ENCODE assay signal across 17 cellular contexts in genomic region chr19:55540619-55541018, GRCh38. TPM values are rescaled to one million over a fixed set of nuclear protein-coding genes. Genes with fewer than 3 reads are reported as not detected.
DNase-seq lines count a peak whose midpoint lies in the region; ATAC-seq and TF ChIP-seq lines count a peak whose summit lies in the region.
"Had no signal": no experiment of that assay in that cellular context is flagged by ENCODE, and none has a peak within 500 bp of the region (broad histone marks: within the 10 kb centered on the region; RNA-seq: fewer than 3 reads in every experiment).

No MANE protein-coding gene starts in this region.

- no peak overlapping the region for H4K91ac ChIP-seq in H9 (ENCODE audit: insufficient read length, low read depth, low read length)

- no peak overlapping the region for H3K14ac ChIP-seq in H9 (ENCODE audit: insufficient read depth, low read length)

- H3K27me3 Mint-ChIP-seq in H9 (ENCODE audit: low read depth): peaks cover 16% of the 10 kb centered on the region

- H2AK5ac ChIP-seq in H9 (ENCODE audit: insufficient read length, low read length): no peak overlapping the region

- H3K4me3 Mint-ChIP-seq in H9: 0 out of 5 replicates have a peak overlapping the region, but pooled peaks of 1 of the 2 experiments have one; percentile 14
- H3K4me3 Mint-ChIP-seq: CD8-positive, alpha-beta T cell had no signal

- H3K4me2 ChIP-seq in H9 (ENCODE audit: insufficient read depth, insufficient read length, low read length) (no peak overlapping the region), osteoblast (ENCODE audit: insufficient read depth, low read length) (no peak overlapping the region)
- H3K4me2 ChIP-seq: BLaER1 had no signal

- H3K4me1 ChIP-seq in H9 (ENCODE audit: insufficient read depth, low read length) (no peaks in the 10 kb centered on the region; the same call in 1 of the 2 replicates), osteoblast (ENCODE audit: insufficient read depth, low read length) (no peaks in the 10 kb centered on the region)

- H3K9me3 Mint-ChIP-seq in H9: peaks cover 6 to 14% of the 10 kb centered on the region in 2 experiments; a peak in 4 of 5 replicates
- H3K9me3 Mint-ChIP-seq: CD8-positive, alpha-beta T cell had no signal

- no peak overlapping the region for H2BK12ac ChIP-seq in H9 (ENCODE audit: insufficient read length, low read depth, low read length)

- H3K27ac Mint-ChIP-seq in H9: peak overlapping the region in 2 of 3 experiments; percentile 29 to 90; a peak in 3 of 7 replicates
- H3K27ac Mint-ChIP-seq: CD8-positive, alpha-beta T cell had no signal

- H3K23ac ChIP-seq in H9 (ENCODE audit: insufficient read length, low read depth, low read length): no peak overlapping the region

- no peak overlapping the region for H3T11ph ChIP-seq in H9 (ENCODE audit: low read length)

- H2AFZ ChIP-seq in H9 (ENCODE audit: low read length) (no peak overlapping the region), osteoblast (ENCODE audit: low read length) (no peak overlapping the region)

- no peak overlapping the region for H3K56ac ChIP-seq in H9 (ENCODE audit: insufficient read length, low read depth, low read length)

- ATAC-seq in GM19463 (IDR thresholded peaks at IDR 0.05; ENCODE audit: unreplicated experiment): no peak
- ATAC-seq: CD8-positive, alpha-beta T cell had no signal

- no peak overlapping the region for H3K27ac ChIP-seq in H9 (ENCODE audit: insufficient read length, low read depth, low read length)
- peak overlapping the region; percentile 74 for H3K27ac ChIP-seq in WERI-Rb-1
- no peak overlapping the region for H3K27ac ChIP-seq in osteoblast (ENCODE audit: low read depth, low read length)
- H3K27ac ChIP-seq: BLaER1, HL-60 had no signal

- peaks cover 6 to 38% of the 10 kb centered on the region in 2 experiments for H3K4me1 Mint-ChIP-seq in H9

- H3K79me1 ChIP-seq in H9 (ENCODE audit: insufficient read depth, low read depth, low read length, poor library complexity, severe bottlenecking): no peaks in the 10 kb centered on the region

- H2BK20ac ChIP-seq in H9 (ENCODE audit: low read depth, low read length, poor library complexity, severe bottlenecking): no peak overlapping the region

- H2BK15ac ChIP-seq in H9 (ENCODE audit: low read depth, low read length): no peak overlapping the region

- no peak overlapping the region for H3K9ac ChIP-seq in H9 (ENCODE audit: extremely low read depth, insufficient read length, low read length)
- H3K9ac ChIP-seq: BLaER1 had no signal

- H3K36me3 Mint-ChIP-seq in H9 (ENCODE audit: insufficient read depth in 1 of 3, low read depth in 3 of 3): peaks cover 0 to 6% (median 0%) of the 10 kb centered on the region in 3 experiments; a peak in 2 of 7 replicates
- H3K36me3 Mint-ChIP-seq: CD8-positive, alpha-beta T cell had no signal

- DNase-seq in NCI-H82 (lab: John Stamatoyannopoulos, UW) (peak; percentile 49), NCI-H82 treated with DMSO at 0.1 percent for 48 hours (lab: John Stamatoyannopoulos, UW; ENCODE audit: unreplicated experiment) (no peak), H9 (no peak), WERI-Rb-1 (peak; percentile 78), osteoblast (ENCODE audit: insufficient read length, low spot score, missing footprints) (peak; percentile 51), NOMO-1 treated with dmso at 0.1 percent for 144 hours (lab: John Stamatoyannopoulos, UW; ENCODE audit: unreplicated experiment) (no peak), HPDE6-E6E7 (ENCODE audit: extremely low spot score) (no peak)
- DNase-seq: CD8-positive, alpha-beta T cell; NCI-H1417 treated with DMSO at 0.1 percent for 48 hours; NCI-H2081; NCI-H510A; RPMI8226 had no signal

- H3K9me3 ChIP-seq in H9 (ENCODE audit: control insufficient read depth, low read depth, low read length) (no peaks in the 10 kb centered on the region), WERI-Rb-1 (ENCODE audit: severe bottlenecking) (no peaks in the 10 kb centered on the region), osteoblast (ENCODE audit: low read depth, low read length) (no peaks in the 10 kb centered on the region)
- H3K9me3 ChIP-seq: BLaER1 had no signal

- H2BK120ac ChIP-seq in H9 (ENCODE audit: low read depth, low read length, poor library complexity, severe bottlenecking): no peak overlapping the region

- no peak overlapping the region for H4K8ac ChIP-seq in H9 (replicated peaks; ENCODE audit: insufficient read length, low read depth, low read length)

- no peak for TF ChIP-seq CTCF in H9 (conservative IDR thresholded peaks at IDR 0.05)
- TF ChIP-seq CTCF in WERI-Rb-1 (IDR thresholded peaks at IDR 0.05; ENCODE audit: low read depth, low read length): no peak
- no peak for TF ChIP-seq CTCF in osteoblast (IDR thresholded peaks at IDR 0.05; ENCODE audit: extremely low read depth, low read depth, low read length)

- H3K36me3 ChIP-seq in WERI-Rb-1: no peaks in the 10 kb centered on the region
- H3K36me3 ChIP-seq in osteoblast (ENCODE audit: insufficient read depth, low read length): no peaks in the 10 kb centered on the region
- H3K36me3 ChIP-seq: BLaER1 had no signal

- H3K23me2 ChIP-seq in H9 (ENCODE audit: insufficient read length, low read depth, low read length, poor library complexity, severe bottlenecking): no peaks in the 10 kb centered on the region

- no peak overlapping the region for H3K4ac ChIP-seq in H9 (ENCODE audit: low read depth, low read length)

- H3K4me3 ChIP-seq in WERI-Rb-1 (ENCODE audit: low read depth, low read length): no peak overlapping the region
- H3K4me3 ChIP-seq in osteoblast (ENCODE audit: insufficient read depth, low read length): no peak overlapping the region
- H3K4me3 ChIP-seq: BLaER1 had no signal

- no peak overlapping the region for H2BK5ac ChIP-seq in H9 (ENCODE audit: insufficient read length, low read length)

- no peak overlapping the region for H4K5ac ChIP-seq in H9 (ENCODE audit: insufficient read length, low read depth, low read length)

- no CpG with 5 or more reads among the region's 10 CpGs for WGBS in H9 (ENCODE audit: extremely low coverage, insufficient read length, low lambda C conversion rate)

- H3K27me3 ChIP-seq in H9 (ENCODE audit: insufficient read depth, low read length): no peaks in the 10 kb centered on the region
- H3K27me3 ChIP-seq in WERI-Rb-1 (ENCODE audit: insufficient read depth, low read depth, severe bottlenecking): no peaks in the 10 kb centered on the region
- H3K27me3 ChIP-seq in osteoblast (ENCODE audit: insufficient read depth, low read length): no peaks in the 10 kb centered on the region
- H3K27me3 ChIP-seq: BLaER1 had no signal

- H4K20me1 ChIP-seq in H9 (ENCODE audit: control insufficient read depth, insufficient read depth, insufficient read length) (peaks cover 2% of the 10 kb centered on the region), osteoblast (ENCODE audit: insufficient read depth, low read length) (no peaks in the 10 kb centered on the region)
- H4K20me1 ChIP-seq: BLaER1 had no signal

- H3K79me2 ChIP-seq in H9 (ENCODE audit: insufficient read depth, low read length) (no peaks in the 10 kb centered on the region), osteoblast (ENCODE audit: insufficient read depth, low read length) (no peaks in the 10 kb centered on the region)

- no peak overlapping the region for H3K18ac ChIP-seq in H9 (ENCODE audit: insufficient read length, low read depth, low read length)

RNA-seq across cellular contexts. Expression of gene SBK2, which starts 3.7 kb away (rescaled TPM):
- total RNA-seq in H9 (2021) (2.5 and 2.8 TPM in 2 replicates), osteoblast (not detected in 2 replicates)
- total RNA-seq: A172; CD8-positive, alpha-beta T cell; Daoy had no signal

RNA-seq across cellular contexts. Expression of gene SBK3, which starts 4.7 kb away (rescaled TPM):
- total RNA-seq in H9 (2021) (0.48 and 0.70 TPM in 2 replicates), osteoblast (not detected in 2 replicates)
- total RNA-seq: CD8-positive, alpha-beta T cell; Daoy had no signal

RNA-seq across cellular contexts. Expression of gene ZNF579, which starts 40.0 kb away (rescaled TPM):
- total RNA-seq in H9 (2021): 19.9 and 21.5 TPM in 2 replicates
- total RNA-seq in osteoblast: 6.9 and 7.4 TPM in 2 replicates

RNA-seq across cellular contexts. Expression of gene SSC5D, which starts 52.4 kb away (rescaled TPM):
- total RNA-seq in H9 (2021) (2.5 and 3.2 TPM in 2 replicates), osteoblast (22.7 and 77.4 TPM in 2 replicates)

RNA-seq across cellular contexts. Expression of gene NAT14, which starts 55.6 kb away (rescaled TPM):
- total RNA-seq in H9 (2021) (48.7 and 51.2 TPM in 2 replicates), osteoblast (8.3 and 11.2 TPM in 2 replicates)

Comparison
In these comparisons a context has a peak if more than half of its experiments do, and no peak if none do; other contexts are left out.
1. DNase-seq: peak in NCI-H82 (single experiment), WERI-Rb-1 (single experiment) and osteoblast (single experiment); none in NCI-H82 treated with DMSO at 0.1 percent for 48 hours (single experiment), H9 (single experiment), NOMO-1 treated with dmso at 0.1 percent for 144 hours (single experiment) and HPDE6-E6E7 (single experiment).